Comparison of ENCODE assay signal across 13 cellular contexts in the genomic region with DNA sequence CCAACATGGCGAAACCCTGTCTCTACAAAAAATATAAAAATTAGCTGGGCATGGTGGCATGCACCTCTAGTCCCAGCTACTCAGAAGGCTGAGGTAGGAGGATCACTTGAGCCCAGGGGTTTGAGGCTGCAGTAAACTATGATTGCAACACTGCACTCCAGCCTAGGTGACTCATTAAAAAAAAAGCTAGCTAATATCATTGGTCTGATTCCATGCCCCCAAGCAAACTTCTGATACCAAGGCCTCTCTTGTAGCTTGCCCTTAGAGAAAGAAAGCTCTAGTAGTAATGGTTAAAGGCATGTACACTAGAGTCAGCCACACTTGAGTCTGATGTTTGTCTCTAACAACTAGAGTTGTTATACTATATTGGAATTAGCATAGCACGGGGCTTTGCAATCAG. TPM values are rescaled to one million over a fixed set of nuclear protein-coding genes. Genes with fewer than 3 reads are reported as not detected.
A peak's percentile ranks its signal among the peaks of the same experiment; 100 is the strongest.
DNase-seq lines count a peak whose midpoint lies in the region; TF ChIP-seq lines count a peak whose summit lies in the region.
"Had no signal": no experiment of that assay in that cellular context is flagged by ENCODE, and none has a peak within 500 bp of the region (broad histone marks: within the 10 kb centered on the region; RNA-seq: fewer than 3 reads in every experiment).

No MANE protein-coding gene starts in this region.

- intact Hi-C loops in activated naive CD4-positive, alpha-beta T cell treated with anti-CD3 and anti-CD28 coated beads for 36 hours (cut with micrococcal nuclease): no loop called here

- no peaks in the 10 kb centered on the region for H3K9me3 Mint-ChIP-seq in activated naive CD4-positive, alpha-beta T cell treated with anti-CD3 and anti-CD28 coated beads for 36 hours
- H3K9me3 Mint-ChIP-seq: activated naive CD8-positive, alpha-beta T cell treated with anti-CD3 and anti-CD28 coated beads, Interleukin-2, amount 10 ng/mL, durations not matched to agents 7 days and 5 days; CD8-positive, alpha-beta T cell; naive thymus-derived CD4-positive, alpha-beta T cell had no signal

- no peak overlapping the region for H3K4me3 Mint-ChIP-seq in activated naive CD4-positive, alpha-beta T cell treated with anti-CD3 and anti-CD28 coated beads for 36 hours
- H3K4me3 Mint-ChIP-seq: activated naive CD8-positive, alpha-beta T cell treated with anti-CD3 and anti-CD28 coated beads, Interleukin-2, amount 10 ng/mL, durations not matched to agents 7 days and 5 days; CD8-positive, alpha-beta T cell; naive thymus-derived CD4-positive, alpha-beta T cell had no signal

- H3K27me3 Mint-ChIP-seq in activated naive CD4-positive, alpha-beta T cell treated with anti-CD3 and anti-CD28 coated beads for 36 hours (ENCODE audit: low read depth): no peaks in the 10 kb centered on the region
- H3K27me3 Mint-ChIP-seq: activated naive CD8-positive, alpha-beta T cell treated with anti-CD3 and anti-CD28 coated beads, Interleukin-2, amount 10 ng/mL, durations not matched to agents 7 days and 5 days; naive thymus-derived CD4-positive, alpha-beta T cell had no signal

- CTCF ChIA-PET in activated naive CD4-positive, alpha-beta T cell treated with anti-CD3 and anti-CD28 coated beads for 36 hours (lab: Charles Lee): interaction anchor here (0.6 kb wide), 1 partner anchor 12 kb away, joined by 3 read pairs; no protein-coding TSS in a partner anchor

- no peaks in the 10 kb centered on the region for H3K36me3 Mint-ChIP-seq in activated naive CD4-positive, alpha-beta T cell treated with anti-CD3 and anti-CD28 coated beads for 36 hours (ENCODE audit: low read depth)
- H3K36me3 Mint-ChIP-seq: activated naive CD8-positive, alpha-beta T cell treated with anti-CD3 and anti-CD28 coated beads, Interleukin-2, amount 10 ng/mL, durations not matched to agents 7 days and 5 days had no signal

- no peak overlapping the region for H3K27ac Mint-ChIP-seq in activated naive CD4-positive, alpha-beta T cell treated with anti-CD3 and anti-CD28 coated beads for 36 hours
- H3K27ac Mint-ChIP-seq: activated naive CD8-positive, alpha-beta T cell treated with anti-CD3 and anti-CD28 coated beads, Interleukin-2, amount 10 ng/mL, durations not matched to agents 7 days and 5 days; CD8-positive, alpha-beta T cell; naive thymus-derived CD4-positive, alpha-beta T cell had no signal

- no peak for TF ChIP-seq CTCF in cardiac fibroblast (IDR thresholded peaks at IDR 0.05; ENCODE audit: low read depth, low read length)

- H3K4me3 ChIP-seq in cardiac fibroblast (replicated peaks in 1 of 2; ENCODE audit: low read depth in 2 of 2, low read length in 2 of 2): no peak overlapping the region
- H3K4me3 ChIP-seq: SJCRH30 had no signal

- H3K4me1 Mint-ChIP-seq in activated naive CD4-positive, alpha-beta T cell treated with anti-CD3 and anti-CD28 coated beads for 36 hours (ENCODE audit: low read depth): no peaks in the 10 kb centered on the region
- H3K4me1 Mint-ChIP-seq: activated naive CD8-positive, alpha-beta T cell treated with anti-CD3 and anti-CD28 coated beads, Interleukin-2, amount 10 ng/mL, durations not matched to agents 7 days and 5 days; naive thymus-derived CD4-positive, alpha-beta T cell had no signal

- DNase-seq in ELR (ENCODE audit: low read depth): peak; percentile 87
- DNase-seq in NCI-H226: peak; percentile 74
- DNase-seq in cardiac fibroblast (ENCODE audit: low read depth in 2 of 2): peak; percentile 32 to 35
- peak; percentile 28 for DNase-seq in kidney tubule cell (ENCODE audit: low spot score)
- no peak for DNase-seq in stimulated activated CD4-positive, alpha-beta T cell treated with anti-CD3 and anti-CD28 coated beads, Interleukin-2, amount 100 ng/mL, for 24 hours
- no peak for DNase-seq in HUDEP-2 (lab: John Stamatoyannopoulos, UW; ENCODE audit: unreplicated experiment in 76 of 76)
- no peak for DNase-seq in dermis blood vessel endothelial cell
- DNase-seq in activated naive CD4-positive, alpha-beta T cell treated with anti-CD3 and anti-CD28 coated beads for 36 hours: no peak
- DNase-seq: activated naive CD8-positive, alpha-beta T cell treated with anti-CD3 and anti-CD28 coated beads, Interleukin-2, amount 10 ng/mL, durations not matched to agents 7 days and 5 days; activated T-cell treated with anti-CD3 and anti-CD28 coated beads, Interleukin-2, amount 50 U/mL, for 1 hour; CD8-positive, alpha-beta T cell; naive thymus-derived CD4-positive, alpha-beta T cell; SJCRH30 had no signal

RNA-seq across cellular contexts. Expression of a gene that starts 32.6 kb away (rescaled TPM):
- 35.4 and 39.7 TPM in 2 replicates for total RNA-seq in dermis blood vessel endothelial cell
- total RNA-seq in activated naive CD4-positive, alpha-beta T cell treated with anti-CD3 and anti-CD28 coated beads for 36 hours: 10 to 100 TPM; 51.7 to 53.2 TPM

Comparison
In these comparisons a context has a peak if more than half of its experiments do, and no peak if none do; other contexts are left out.
1. DNase-seq: peak in ELR (single experiment), NCI-H226 (single experiment), cardiac fibroblast (2 of 2) and kidney tubule cell (single experiment); none in stimulated activated CD4-positive, alpha-beta T cell treated with anti-CD3 and anti-CD28 coated beads, Interleukin-2, amount 100 ng/mL, for 24 hours (0 of 2), HUDEP-2 (0 of 76), dermis blood vessel endothelial cell (single experiment) and activated naive CD4-positive, alpha-beta T cell treated with anti-CD3 and anti-CD28 coated beads for 36 hours (single experiment).